20 cellular contexts compared by ENCODE assay signal in the genomic region with DNA sequence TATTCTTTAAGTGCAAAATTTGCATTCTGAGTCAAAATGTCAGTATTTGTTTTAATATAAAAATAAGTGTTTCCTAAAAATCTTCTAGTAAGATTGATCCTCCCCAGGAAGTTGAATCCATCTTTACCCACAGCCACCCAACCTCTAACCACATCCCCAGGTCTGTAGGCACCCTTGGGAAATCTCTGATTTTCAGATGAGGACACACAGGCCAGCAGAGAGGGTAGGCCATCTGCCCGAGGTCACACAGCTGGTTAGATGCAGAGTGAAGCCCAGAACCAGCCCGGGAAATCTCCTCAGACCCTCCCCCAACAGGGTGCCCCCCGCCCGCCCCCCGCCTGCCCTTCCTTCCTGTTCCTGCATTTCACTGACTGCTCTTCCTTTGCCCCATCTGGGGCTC.
DNase-seq lines count a peak whose midpoint lies in the region; ATAC-seq and TF ChIP-seq lines count a peak whose summit lies in the region.
"Had no signal": no experiment of that assay in that cellular context is flagged by ENCODE, and none has a peak within 500 bp of the region (broad histone marks: within the 10 kb centered on the region; RNA-seq: fewer than 3 reads in every experiment).

No MANE protein-coding gene starts in this region.

- RAD21 ChIA-PET in HCT116 (lab: Charles Lee; ENCODE audit: low non-redundant PET in 1 of 2, low total read pairs in 2 of 2, uncharacterized antibody in 2 of 2, unreplicated experiment in 2 of 2) = no interaction called here

- peak overlapping the region; percentile 67 to 91 (median 75) for H3K4me2 ChIP-seq in BLaER1 treated with 17β-estradiol and CSF1 and Interleukin-3, amounts not matched to agents 10 nM and 100 nM
- H3K4me2 ChIP-seq in HCT116 (ENCODE audit: low read length) (peak overlapping the region; percentile 56), mesendoderm (ENCODE audit: low read length) (no peak overlapping the region)

- H3K9me3 ChIP-seq in BLaER1 treated with 17β-estradiol and CSF1 and Interleukin-3, amounts not matched to agents 10 nM and 100 nM (replicated peaks in 1 of 11) = peaks cover 10 to 25% (median 21%) of the 10 kb centered on the region in 11 experiments; a peak in 21 of 22 replicates
- no peaks in the 10 kb centered on the region; a peak in 1 of 4 replicates for H3K9me3 ChIP-seq in HCT116 (ENCODE audit: control insufficient read depth in 1 of 2, insufficient read depth in 1 of 2, low read depth in 1 of 2, low read length in 2 of 2)
- H3K9me3 ChIP-seq: left lung had no signal

- no peaks in the 10 kb centered on the region for H3K36me3 ChIP-seq in BLaER1 treated with 17β-estradiol and CSF1 and Interleukin-3, amounts not matched to agents 10 nM and 100 nM
- H3K36me3 ChIP-seq in HCT116 (ENCODE audit: control insufficient read depth in 1 of 2, insufficient read depth in 2 of 2, low read length in 2 of 2) (no peaks in the 10 kb centered on the region), mesendoderm (ENCODE audit: control insufficient read depth, insufficient read depth, low read length) (no peaks in the 10 kb centered on the region)
- H3K36me3 ChIP-seq: adrenal gland, left lung had no signal

- H3K9ac ChIP-seq in BLaER1 treated with 17β-estradiol and CSF1 and Interleukin-3, amounts not matched to agents 10 nM and 100 nM = peak overlapping the region in 2 of 11 experiments; percentile 45 to 61; a peak in 2 of 22 replicates
- H3K9ac ChIP-seq in HCT116 (ENCODE audit: low read length) (no peak overlapping the region; the same call in 1 of the 2 replicates), mesendoderm (ENCODE audit: low read length) (no peak overlapping the region)
- H3K9ac ChIP-seq: parathyroid adenoma had no signal

- no peak overlapping the region for H2BK15ac ChIP-seq in mesendoderm (replicated peaks; ENCODE audit: low read depth)

- no TSS peak for BruUV-seq in HCT116 (replicated peaks; lab: Mats Ljungman, UMichigan)

- H2AK5ac ChIP-seq in mesendoderm (ENCODE audit: low read length) = no peak overlapping the region

- TF ChIP-seq CTCF in HCT116 (IDR thresholded peaks at IDR 0.05 in 2 of 3, conservative IDR thresholded peaks at IDR 0.05 in 1 of 3; ENCODE audit: borderline replicate concordance in 1 of 3, insufficient read depth in 1 of 3, low read depth in 2 of 3, low read length in 2 of 3) = no peak

- no peak overlapping the region for H3K23ac ChIP-seq in mesendoderm (ENCODE audit: low read length)

- H3K27ac ChIP-seq in BLaER1 treated with 17β-estradiol and CSF1 and Interleukin-3, amounts not matched to agents 10 nM and 100 nM = peak overlapping the region in 9 of 11 experiments; percentile 4 to 72 (median 47); a peak in 14 of 22 replicates
- peak overlapping the region; percentile 65; the same call in 1 of the 2 replicates for H3K27ac ChIP-seq in HCT116 (ENCODE audit: low read depth, low read length)
- peak overlapping the region; percentile 22 for H3K27ac ChIP-seq in mesendoderm (ENCODE audit: low read depth, low read length)
- H3K27ac ChIP-seq: adrenal gland, left lung, parathyroid adenoma had no signal

- no peak for DNase-seq in HCT116 (ENCODE audit: low read depth, low spot score)
- no peak for DNase-seq in activated naive CD8-positive, alpha-beta T cell treated with anti-CD3 and anti-CD28 coated beads, Interleukin-2, amount 10 ng/mL, durations not matched to agents 7 days and 5 days
- DNase-seq in mesendoderm = no peak
- no peak for DNase-seq in cerebellar cortex (ENCODE audit: low spot score)
- DNase-seq in DMS114 treated with DMSO at 0.1 percent for 48 hours (lab: John Stamatoyannopoulos, UW; ENCODE audit: unreplicated experiment) = no peak
- DNase-seq: activated CD4-positive, alpha-beta memory T cell treated with anti-CD3 and anti-CD28 coated beads, Interleukin-2, amount 10 ng/mL, durations not matched to agents 7 days and 5 days; activated T-cell treated with anti-CD3 and anti-CD28 coated beads, Interleukin-2, amount 50 U/mL, for 72 hours; adrenal gland; effector memory CD8-positive, alpha-beta T cell; left lung; NCI-H1105 treated with DMSO at 0.1 percent for 48 hours; NCI-H2171; stimulated activated CD4-positive, alpha-beta T cell treated with anti-CD3 and anti-CD28 coated beads, Interleukin-4, amount 100 ng/mL, for 4 hours; stimulated activated CD8-positive, alpha-beta memory T cell treated with anti-CD3 and anti-CD28 coated beads, Interleukin-4, amount 100 ng/mL, for 48 hours; substantia nigra had no signal

- peaks cover 16% of the 10 kb centered on the region for H3K4me1 Mint-ChIP-seq in activated naive CD8-positive, alpha-beta T cell treated with anti-CD3 and anti-CD28 coated beads, Interleukin-2, amount 10 ng/mL, durations not matched to agents 7 days and 5 days

- no peak for ATAC-seq in HCT116
- ATAC-seq in activated naive CD8-positive, alpha-beta T cell treated with anti-CD3 and anti-CD28 coated beads, Interleukin-2, amount 10 ng/mL, durations not matched to agents 7 days and 5 days (ENCODE audit: low read depth) = no peak
- no peak for ATAC-seq in GM19455 (IDR thresholded peaks at IDR 0.05; ENCODE audit: unreplicated experiment)
- ATAC-seq: activated T-cell treated with anti-CD3 and anti-CD28 coated beads, Interleukin-2, amount 50 U/mL, for 72 hours; effector memory CD8-positive, alpha-beta T cell had no signal

- peaks cover 1% of the 10 kb centered on the region for H3K36me3 Mint-ChIP-seq in activated naive CD8-positive, alpha-beta T cell treated with anti-CD3 and anti-CD28 coated beads, Interleukin-2, amount 10 ng/mL, durations not matched to agents 7 days and 5 days

- peak overlapping the region; percentile 53 for H3K18ac ChIP-seq in mesendoderm (ENCODE audit: low read length)

- H4K5ac ChIP-seq in mesendoderm (ENCODE audit: low read length) = no peak overlapping the region

- H3K4ac ChIP-seq in mesendoderm (ENCODE audit: low read depth, low read length) = no peak overlapping the region

- H3K79me2 ChIP-seq in HCT116 (ENCODE audit: insufficient read depth, low read length) = no peaks in the 10 kb centered on the region
- H3K79me2 ChIP-seq in mesendoderm (ENCODE audit: control insufficient read depth, insufficient read depth, low read length) = no peaks in the 10 kb centered on the region
- H3K79me2 ChIP-seq: parathyroid adenoma had no signal

- H3K56ac ChIP-seq in mesendoderm (ENCODE audit: low read length) = no peak overlapping the region

- peaks cover 44 to 49% (median 46%) of the 10 kb centered on the region in 10 experiments for H3K4me1 ChIP-seq in BLaER1 treated with 17β-estradiol and CSF1 and Interleukin-3, amounts not matched to agents 10 nM and 100 nM
- H3K4me1 ChIP-seq in HCT116 (ENCODE audit: control insufficient read depth in 1 of 2, insufficient read depth in 2 of 2, low read length in 2 of 2) = peaks cover 33 to 59% of the 10 kb centered on the region in 2 experiments
- H3K4me1 ChIP-seq in mesendoderm (ENCODE audit: control insufficient read depth, low read depth, low read length) = peaks cover 2% of the 10 kb centered on the region
- H3K4me1 ChIP-seq: adrenal gland, left lung, parathyroid adenoma had no signal

- no peaks in the 10 kb centered on the region for H3K27me3 ChIP-seq in BLaER1 treated with 17β-estradiol and CSF1 and Interleukin-3, amounts not matched to agents 10 nM and 100 nM
- no peaks in the 10 kb centered on the region for H3K27me3 ChIP-seq in HCT116 (ENCODE audit: insufficient read depth, low read length)
- no peaks in the 10 kb centered on the region for H3K27me3 ChIP-seq in mesendoderm (ENCODE audit: insufficient read depth, low read length, poor library complexity)
- H3K27me3 ChIP-seq: adrenal gland, left lung had no signal

- intact Hi-C loops in HCT116 (cut with micrococcal nuclease) = no loop called here

- H4K20me1 ChIP-seq in BLaER1 treated with 17β-estradiol and CSF1 and Interleukin-3, amounts not matched to agents 10 nM and 100 nM = no peaks in the 10 kb centered on the region
- H4K20me1 ChIP-seq in HCT116 (ENCODE audit: insufficient read depth) = no peaks in the 10 kb centered on the region

- no peaks in the 10 kb centered on the region for H3K79me1 ChIP-seq in mesendoderm (ENCODE audit: low read length)

- peaks cover 2% of the 10 kb centered on the region for H3K27me3 Mint-ChIP-seq in activated naive CD8-positive, alpha-beta T cell treated with anti-CD3 and anti-CD28 coated beads, Interleukin-2, amount 10 ng/mL, durations not matched to agents 7 days and 5 days
- H3K27me3 Mint-ChIP-seq: central memory CD8-positive, alpha-beta T cell had no signal

- H3K9me3 Mint-ChIP-seq in activated naive CD8-positive, alpha-beta T cell treated with anti-CD3 and anti-CD28 coated beads, Interleukin-2, amount 10 ng/mL, durations not matched to agents 7 days and 5 days = peaks cover 8% of the 10 kb centered on the region

- TF ChIP-seq POLR2A in HCT116 (IDR thresholded peaks at IDR 0.05; ENCODE audit: borderline replicate concordance, extremely low read depth, insufficient read depth, insufficient read length) = no peak

- no peak overlapping the region for H3K27ac Mint-ChIP-seq in activated naive CD8-positive, alpha-beta T cell treated with anti-CD3 and anti-CD28 coated beads, Interleukin-2, amount 10 ng/mL, durations not matched to agents 7 days and 5 days
- H3K27ac Mint-ChIP-seq: activated CD4-positive, alpha-beta memory T cell treated with anti-CD3 and anti-CD28 coated beads, Interleukin-2, amount 10 ng/mL, durations not matched to agents 7 days and 5 days; activated T-cell treated with anti-CD3 and anti-CD28 coated beads, Interleukin-2, amount 50 U/mL, for 72 hours; effector memory CD8-positive, alpha-beta T cell had no signal

- POLR2A ChIA-PET in HCT116 (lab: Charles Lee) = no interaction called here
- POLR2A ChIA-PET in activated naive CD8-positive, alpha-beta T cell treated with anti-CD3 and anti-CD28 coated beads, Interleukin-2, amount 10 ng/mL, durations not matched to agents 7 days and 5 days (lab: Charles Lee) = interaction anchor here (1.1 kb wide), 1 partner anchor 158 kb away, joined by 3 read pairs; no protein-coding TSS in a partner anchor

- no CpG with 5 or more reads among the region's 5 CpGs for WGBS in mesendoderm (ENCODE audit: extremely low coverage, insufficient coverage, low lambda C conversion rate)

- no peak overlapping the region for H4K8ac ChIP-seq in mesendoderm (ENCODE audit: low read depth, low read length)

- no peak for TF ChIP-seq RAD21 in HCT116 (IDR thresholded peaks at IDR 0.05; ENCODE audit: low read depth)

- H3K9me2 ChIP-seq in HCT116 (ENCODE audit: insufficient read depth) = no peaks in the 10 kb centered on the region

- CTCF ChIA-PET in HCT116 (lab: Charles Lee) = no interaction called here

- no peak overlapping the region for H2BK5ac ChIP-seq in mesendoderm (ENCODE audit: low read length)

- H2AFZ ChIP-seq in HCT116 (ENCODE audit: low read depth, low read length, poor library complexity, severe bottlenecking) = no peak overlapping the region
- H2AFZ ChIP-seq: parathyroid adenoma had no signal

- peak overlapping the region; percentile 9 for H3K4me3 Mint-ChIP-seq in activated naive CD8-positive, alpha-beta T cell treated with anti-CD3 and anti-CD28 coated beads, Interleukin-2, amount 10 ng/mL, durations not matched to agents 7 days and 5 days
- H3K4me3 Mint-ChIP-seq: activated CD4-positive, alpha-beta memory T cell treated with anti-CD3 and anti-CD28 coated beads, Interleukin-2, amount 10 ng/mL, durations not matched to agents 7 days and 5 days; central memory CD8-positive, alpha-beta T cell; effector memory CD8-positive, alpha-beta T cell had no signal

- peak overlapping the region; percentile 46 for H2BK120ac ChIP-seq in mesendoderm (ENCODE audit: low read depth, low read length)

- H3K4me3 ChIP-seq in BLaER1 treated with 17β-estradiol and CSF1 and Interleukin-3, amounts not matched to agents 10 nM and 100 nM = no peak overlapping the region
- H3K4me3 ChIP-seq in HCT116 (replicated peaks in 1 of 2; ENCODE audit: low read depth in 1 of 2, low read length in 2 of 2) = no peak overlapping the region
- H3K4me3 ChIP-seq in mesendoderm (ENCODE audit: low read length) = no peak overlapping the region
- H3K4me3 ChIP-seq: adrenal gland, GM12878, left lung had no signal
